ENCODE assay signal across 18 cellular contexts in the genomic region with DNA sequence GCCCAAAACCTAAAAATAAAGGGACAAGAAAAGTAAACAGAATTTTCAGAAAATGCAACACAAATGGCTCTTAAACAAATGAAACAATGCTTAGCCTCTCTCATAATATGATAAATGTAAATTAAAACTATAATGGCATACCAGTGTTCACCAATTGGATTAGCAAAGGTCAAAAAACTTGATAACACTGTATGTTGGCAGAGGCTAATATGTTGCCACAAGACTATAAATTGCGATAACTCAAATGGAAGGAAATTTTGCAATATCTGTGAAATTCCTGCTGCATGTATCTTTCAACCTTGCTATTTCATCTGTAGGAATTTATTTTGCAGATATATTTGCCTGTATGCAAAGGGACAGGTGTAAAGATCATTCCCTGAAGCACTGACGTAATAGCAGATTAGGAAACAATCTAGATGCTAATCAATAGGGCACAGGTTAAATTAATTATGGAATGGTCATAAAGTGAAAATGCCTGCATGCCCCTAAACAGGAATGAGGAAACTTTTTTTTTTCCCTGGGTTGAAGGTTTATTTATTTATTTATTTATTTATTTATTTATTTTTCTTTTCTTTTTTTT.
"Had no signal": no experiment of that assay in that cellular context is flagged by ENCODE, and none has a peak within 500 bp of the region (broad histone marks: within the 10 kb centered on the region; RNA-seq: fewer than 3 reads in every experiment).

No MANE protein-coding gene starts in this region.

- ATAC-seq: effector memory CD8-positive, alpha-beta T cell; foreskin keratinocyte; left cardiac atrium; naive thymus-derived CD4-positive, alpha-beta T cell; psoas muscle; sciatic nerve; stimulated activated naive B cell treated with anti-CD40 and anti-IgM and Interleukin-4, amounts not matched to agents 10 μg/mL and 1 μg/mL and 100 μg/mL, for 72 hours had no signal

- H3K4me3 ChIP-seq: esophagus muscularis mucosa, psoas muscle, stomach, thoracic aorta, transverse colon had no signal

- DNase-seq: effector memory CD8-positive, alpha-beta T cell; foreskin keratinocyte; kidney; left cardiac atrium; mammary epithelial cell; naive thymus-derived CD4-positive, alpha-beta T cell; nephron progenitor cell; psoas muscle; retina; stimulated activated CD4-positive, alpha-beta T cell treated with anti-CD3 and anti-CD28 coated beads, Interleukin-2, amount 100 ng/mL, for 24 hours; stimulated activated CD4-positive, alpha-beta T cell treated with anti-CD3 and anti-CD28 coated beads, Interleukin-4, amount 100 ng/mL, for 4 hours; stimulated activated naive B cell treated with anti-CD40 and anti-IgM and Interleukin-4, amounts not matched to agents 10 μg/mL and 1 μg/mL and 100 μg/mL, for 72 hours; stomach; substantia nigra; transverse colon had no signal

- H3K27me3 ChIP-seq: esophagus muscularis mucosa, foreskin keratinocyte, stomach, transverse colon had no signal

- H3K36me3 ChIP-seq: esophagus muscularis mucosa, stomach, thoracic aorta, transverse colon had no signal

- H3K4me1 ChIP-seq: psoas muscle, transverse colon had no signal

- H3K27ac ChIP-seq: esophagus muscularis mucosa, psoas muscle, stomach, thoracic aorta, transverse colon had no signal

- H3K9me3 ChIP-seq: esophagus muscularis mucosa, psoas muscle, stomach, thoracic aorta, transverse colon had no signal
